Comparison of ENCODE assay signal across 29 cellular contexts in genomic region chr10:3616880-3617279, GRCh38.
"Had no signal": no experiment of that assay in that cellular context is flagged by ENCODE, and none has a peak within 500 bp of the region (broad histone marks: within the 10 kb centered on the region; RNA-seq: fewer than 3 reads in every experiment).

No MANE protein-coding gene starts in this region.

- DNase-seq: hypothalamus; immature natural killer cell; kidney; left colon; left lung; midbrain; mucosa of descending colon; naive thymus-derived CD4-positive, alpha-beta T cell; nucleus accumbens; pancreas; posterior cingulate gyrus; retina; right cardiac atrium; stimulated activated CD4-positive, alpha-beta T cell treated with anti-CD3 and anti-CD28 coated beads, Interleukin-12 subunit alpha, Interleukin-12 subunit beta, amount 100 ng/mL, for 4 hours; stimulated activated CD4-positive, alpha-beta T cell treated with anti-CD3 and anti-CD28 coated beads, Interleukin-15, amount 100 ng/mL, for 24 hours; stimulated activated CD4-positive, alpha-beta T cell treated with anti-CD3 and anti-CD28 coated beads, Interleukin-2, amount 100 ng/mL, for 24 hours; stimulated activated CD4-positive, alpha-beta T cell treated with anti-CD3 and anti-CD28 coated beads, Interleukin-4, amount 100 ng/mL, for 1 hour; stimulated activated naive B cell treated with anti-CD40 and anti-IgM and Interleukin-4, amounts not matched to agents 10 μg/mL and 1 μg/mL and 100 μg/mL, for 72 hours; stimulated activated naive CD8-positive, alpha-beta T cell treated with anti-CD3 and anti-CD28 coated beads, Interleukin-15, Interleukin-2, amounts not matched to agents 100 U/mL and 50 U/mL, for 24 hours; stomach; tibial artery; trophoblast cell; upper lobe of right lung had no signal

- H3K27ac ChIP-seq: left lung, pancreas, prostate gland, skin epidermis, stomach, thoracic aorta, upper lobe of right lung had no signal

- H3K27me3 Mint-ChIP-seq: stimulated activated naive B cell treated with anti-CD40 and anti-IgM and Interleukin-4, amounts not matched to agents 10 μg/mL and 1 μg/mL and 100 μg/mL, for 72 hours had no signal

- H3K4me1 ChIP-seq: left lung, pancreas, prostate gland, stomach, upper lobe of right lung had no signal

- H3K4me1 Mint-ChIP-seq: immature natural killer cell had no signal

- H3K4me3 ChIP-seq: left lung, lung, mucosa of descending colon, pancreas, prostate gland, skin epidermis, stomach, thoracic aorta, tibial artery, upper lobe of right lung had no signal

- H3K9me3 ChIP-seq: mucosa of descending colon, pancreas, prostate gland had no signal

- H3K27ac Mint-ChIP-seq: naive thymus-derived CD4-positive, alpha-beta T cell; natural killer cell treated with Interleukin-12 subunit alpha and Interleukin-12 subunit beta and Interleukin-15 and Interleukin-18, amount 100 ng/mL, for 72 hours; stimulated activated naive B cell treated with anti-CD40 and anti-IgM and Interleukin-4, amounts not matched to agents 10 μg/mL and 1 μg/mL and 100 μg/mL, for 72 hours had no signal

- H3K4me3 Mint-ChIP-seq: immature natural killer cell; naive thymus-derived CD4-positive, alpha-beta T cell; natural killer cell treated with Interleukin-12 subunit alpha and Interleukin-12 subunit beta and Interleukin-15 and Interleukin-18, amount 100 ng/mL, for 72 hours; stimulated activated naive B cell treated with anti-CD40 and anti-IgM and Interleukin-4, amounts not matched to agents 10 μg/mL and 1 μg/mL and 100 μg/mL, for 72 hours had no signal

- H3K27me3 ChIP-seq: left lung, pancreas, stomach, tibial artery, upper lobe of right lung had no signal

- ATAC-seq: left colon; left lung; mucosa of descending colon; naive thymus-derived CD4-positive, alpha-beta T cell; natural killer cell treated with Interleukin-12 subunit alpha and Interleukin-12 subunit beta and Interleukin-15 and Interleukin-18, amount 100 ng/mL, for 72 hours; pancreas; right cardiac atrium; sciatic nerve; stimulated activated naive B cell treated with anti-CD40 and anti-IgM and Interleukin-4, amounts not matched to agents 10 μg/mL and 1 μg/mL and 100 μg/mL, for 72 hours; stimulated activated naive CD8-positive, alpha-beta T cell treated with anti-CD3 and anti-CD28 coated beads, Interleukin-15, Interleukin-2, amounts not matched to agents 100 U/mL and 50 U/mL, for 24 hours; upper lobe of right lung had no signal

- H3K36me3 ChIP-seq: left lung, pancreas, prostate gland, stomach, thoracic aorta, tibial artery, upper lobe of right lung had no signal
